Comparison of ENCODE assay signal across 8 cellular contexts in the genomic region with DNA sequence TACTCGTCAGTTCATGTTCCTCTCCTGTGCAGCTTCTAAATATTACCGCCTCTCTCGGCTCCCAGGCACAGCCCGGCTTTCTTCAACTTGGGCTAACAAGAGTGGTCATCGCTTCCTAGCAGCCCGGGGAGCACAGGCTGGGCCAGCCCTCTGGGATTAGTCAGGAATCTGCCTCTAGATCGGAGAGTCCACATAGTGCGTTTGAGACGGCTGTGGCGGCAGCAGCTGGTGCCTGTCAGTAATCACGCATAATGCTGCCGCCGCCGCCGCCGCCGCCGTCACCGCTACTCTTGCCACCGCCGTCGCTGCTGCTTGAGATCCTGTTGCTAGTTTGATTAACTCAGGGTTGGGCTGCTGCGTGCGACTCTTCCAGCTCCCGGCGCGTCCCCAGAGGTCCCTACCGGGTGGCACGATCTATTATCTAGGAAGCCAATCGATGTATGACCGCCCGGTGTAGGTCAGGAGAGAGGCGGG. TPM values are rescaled to one million over a fixed set of nuclear protein-coding genes. Genes with fewer than 3 reads are reported as not detected.
DNase-seq lines count a peak whose midpoint lies in the region; ATAC-seq and FAIRE-seq lines count a peak whose summit lies in the region.

A gene (minus strand): TSS at position 230 of the 474 bp plus-strand sequence. CDS start 233 bp downstream, outside the sequence.

- no peaks in the 10 kb centered on the region for H3K79me1 ChIP-seq in mesendoderm (ENCODE audit: low read length)

- ATAC-seq in GM21786 (IDR thresholded peaks at IDR 0.05; ENCODE audit: unreplicated experiment) (no peak), HG03442 (IDR thresholded peaks at IDR 0.05; ENCODE audit: unreplicated experiment) (no peak)

- H3K56ac ChIP-seq in mesendoderm (ENCODE audit: low read length), result peak within 1 kb of the TSS; percentile 59

- H3K23ac ChIP-seq in mesendoderm (ENCODE audit: low read length), result no peak within 1 kb of the TSS

- H3K9ac ChIP-seq in mesendoderm (ENCODE audit: low read length), result peak within 1 kb of the TSS; percentile 15

- H2BK120ac ChIP-seq in mesendoderm (ENCODE audit: low read depth, low read length), result no peak within 1 kb of the TSS

- DNase-seq in D341Med (ENCODE audit: low spot score) (peak; percentile 84), NCI-H510A (lab: John Stamatoyannopoulos, UW) (peak; percentile 52), caudate nucleus (lab: John Stamatoyannopoulos, UW) (peak in 33 of 61 donors; percentile 7 to 71 (median 36)), mesendoderm (peak; percentile 76), urothelium cell line (ENCODE audit: low spot score) (peak; percentile 18), T1000 (lab: John Stamatoyannopoulos, UW) (no peak)

- H3K27ac ChIP-seq in caudate nucleus (ENCODE audit: low read depth, low read length) (no peak within 1 kb of the TSS), mesendoderm (ENCODE audit: low read depth, low read length) (peak within 1 kb of the TSS; percentile 30)

- no peak within 1 kb of the TSS for H3K18ac ChIP-seq in mesendoderm (ENCODE audit: low read length)

- FAIRE-seq in urothelium cell line (lab: Jason Lieb, UNC), result no peak

- peaks cover 14% of the 10 kb centered on the region for H3K4me1 ChIP-seq in mesendoderm (ENCODE audit: control insufficient read depth, low read depth, low read length)

- H3K4me3 ChIP-seq in mesendoderm (ENCODE audit: low read length), result no peak within 1 kb of the TSS

- H3K4me2 ChIP-seq in mesendoderm (ENCODE audit: low read length), result peak within 1 kb of the TSS; percentile 28

- H4K5ac ChIP-seq in mesendoderm (ENCODE audit: low read length), result no peak within 1 kb of the TSS

- peaks cover 9% of the 10 kb centered on the region for H3K27me3 ChIP-seq in mesendoderm (ENCODE audit: insufficient read depth, low read length, poor library complexity)

- H2AK5ac ChIP-seq in mesendoderm (ENCODE audit: low read length), result no peak within 1 kb of the TSS

- no peak within 1 kb of the TSS for H2BK5ac ChIP-seq in mesendoderm (ENCODE audit: low read length)

- H2BK15ac ChIP-seq in mesendoderm (replicated peaks; ENCODE audit: low read depth), result no peak within 1 kb of the TSS

- WGBS in mesendoderm (ENCODE audit: extremely low coverage, insufficient coverage, low lambda C conversion rate), result no CpG with 5 or more reads among the region's 33 CpGs

- no peaks in the 10 kb centered on the region for H3K79me2 ChIP-seq in mesendoderm (ENCODE audit: control insufficient read depth, insufficient read depth, low read length)

- H3K36me3 ChIP-seq in mesendoderm (ENCODE audit: control insufficient read depth, insufficient read depth, low read length), result no peaks in the 10 kb centered on the region

- no peak within 1 kb of the TSS for H3K4ac ChIP-seq in mesendoderm (ENCODE audit: low read depth, low read length)

- no peak within 1 kb of the TSS for H4K8ac ChIP-seq in mesendoderm (ENCODE audit: low read depth, low read length)

RNA-seq across cellular contexts. Expression of the gene that starts here (rescaled TPM):
- 0.32 TPM for polyA plus RNA-seq in mesendoderm (2013, experiment 1 of 2)
- polyA plus RNA-seq in mesendoderm (2013, experiment 2 of 2), result 0.35 TPM
